ENCODE assay signal across 9 cellular contexts in genomic region chr5:38265546-38266179, GRCh38. TPM values are rescaled to one million over a fixed set of nuclear protein-coding genes. Genes with fewer than 3 reads are reported as not detected.
DNase-seq lines count a peak whose midpoint lies in the region; ATAC-seq and TF ChIP-seq lines count a peak whose summit lies in the region.
"Had no signal": no experiment of that assay in that cellular context is flagged by ENCODE, and none has a peak within 500 bp of the region (broad histone marks: within the 10 kb centered on the region; RNA-seq: fewer than 3 reads in every experiment).

No MANE protein-coding gene starts in this region.

- H3K36me3 ChIP-seq in kidney epithelial cell (ENCODE audit: control insufficient read depth, insufficient read depth, low read length) = no peaks in the 10 kb centered on the region
- H3K36me3 ChIP-seq: BLaER1 treated with 17β-estradiol and CSF1 and Interleukin-3, amounts not matched to agents 10 nM and 100 nM had no signal

- H3K4me3 Mint-ChIP-seq in MCF 10A (ENCODE audit: unreplicated experiment) = no peak overlapping the region

- POLR2A ChIA-PET in MCF 10A (lab: Yijun Ruan, JAX) = interaction anchor here (0.9 to 1.1 kb wide), 2 partner anchors 9 to 26 kb away, joined by 3 read pairs; no protein-coding TSS in a partner anchor

- peak; percentile 92 for ATAC-seq in GM21528 (IDR thresholded peaks at IDR 0.05; ENCODE audit: low FRiP score, unreplicated experiment)

- BruUV-seq in MCF 10A (replicated peaks; lab: Mats Ljungman, UMichigan) = no TSS peak

- peaks cover 52% of the 10 kb centered on the region for H3K27me3 Mint-ChIP-seq in MCF 10A (ENCODE audit: insufficient read depth, unreplicated experiment)

- no peaks in the 10 kb centered on the region for H3K36me3 Mint-ChIP-seq in MCF 10A (ENCODE audit: insufficient read depth, unreplicated experiment)

- TF ChIP-seq CTCF in MCF 10A (IDR thresholded peaks at IDR 0.05; ENCODE audit: unreplicated experiment) = peak; percentile 81
- TF ChIP-seq CTCF in kidney epithelial cell (IDR thresholded peaks at IDR 0.05; ENCODE audit: insufficient read depth, low read length, poor library complexity, severe bottlenecking) = peak; percentile 80

- no peak overlapping the region for H3K27ac Mint-ChIP-seq in MCF 10A (ENCODE audit: low read depth, unreplicated experiment)

- H3K4me1 Mint-ChIP-seq in MCF 10A (ENCODE audit: insufficient read depth, unreplicated experiment) = no peaks in the 10 kb centered on the region

- no peak overlapping the region for H3K4me3 ChIP-seq in kidney epithelial cell (ENCODE audit: low read depth, low read length)
- H3K4me3 ChIP-seq: BLaER1 treated with 17β-estradiol and CSF1 and Interleukin-3, amounts not matched to agents 10 nM and 100 nM had no signal

- DNase-seq in NCI-H1436 (lab: John Stamatoyannopoulos, UW) (peak; percentile 33), NCI-H1436 treated with DMSO at 0.1 percent for 48 hours (lab: John Stamatoyannopoulos, UW) (no peak), HuH-7 (ENCODE audit: low spot score) (peak; percentile 78), SK-N-DZ (ENCODE audit: low spot score) (peak; percentile 54), MCF 10A (ENCODE audit: unreplicated experiment) (peak; percentile 61), kidney epithelial cell (ENCODE audit: low read depth) (peak; percentile 2)
- DNase-seq in stimulated activated CD8-positive, alpha-beta memory T cell treated with anti-CD3 and anti-CD28 coated beads, Interleukin-15, amount 100 ng/mL, for 1 hour (ENCODE audit: low read depth) = peak; percentile 9

- intact Hi-C loops in MCF 10A (cut with micrococcal nuclease) = loop anchor here (2.0 to 5.0 kb wide), 3 partner anchors 58 to 547 kb away; no protein-coding TSS in a partner anchor

- CTCF ChIA-PET in MCF 10A (lab: Yijun Ruan, JAX) = interaction anchor here (0.5 to 4.3 kb wide), 39 partner anchors 9 to 839 kb away, joined by 3 to 60 read pairs (median 4); no protein-coding TSS in a partner anchor

- no peaks in the 10 kb centered on the region for H3K9me3 Mint-ChIP-seq in MCF 10A (ENCODE audit: unreplicated experiment)

- H3K27me3 ChIP-seq in kidney epithelial cell (ENCODE audit: control insufficient read depth, insufficient read depth, low read length) = peaks cover 3% of the 10 kb centered on the region

RNA-seq across cellular contexts. Expression of gene EGFLAM, which starts 7.3 kb away (rescaled TPM):
- polyA plus RNA-seq in SK-N-DZ (2014; cell fraction: cytosol; rRNA removed) = 0.94 and 1.6 TPM in 2 replicates
- polyA plus RNA-seq in SK-N-DZ (2014; cell fraction: nucleus; rRNA removed) = 0.81 and 2.9 TPM in 2 replicates
- total RNA-seq in MCF 10A (2022) (9.3 and 11.5 TPM in 2 replicates), kidney epithelial cell (2.0 and 3.5 TPM in 2 replicates)
